ENCODE assay signal across 1 cellular context in genomic region chr1:227774051-227774720, GRCh38.
TF ChIP-seq lines count a peak whose summit lies in the region.

No MANE protein-coding gene starts in this region.

TF ChIP-seq in K562, 482 proteins besides CTCF, POLR2A, EP300 and RAD21:
- TF ChIP-seq TEAD1 (CRISPR knock-in tag; IDR thresholded peaks at IDR 0.05) (no peak), CEBPG (CRISPR knock-in tag; IDR thresholded peaks at IDR 0.05) (0 out of 2 replicates have a peak, but pooled peaks have one; percentile 20), CEBPG (tag; conservative IDR thresholded peaks at IDR 0.05 in 1 of 2, IDR thresholded peaks at IDR 0.05 in 1 of 2) (no peak), POLR2G (IDR thresholded peaks at IDR 0.05; ENCODE audit: low read depth, low read length) (0 out of 2 replicates have a peak, but pooled peaks have one; percentile 27), DACH1 (IDR thresholded peaks at IDR 0.05; ENCODE audit: partially characterized antibody) (no peak)
TF ChIP-seq in K562: peak in this region for 2.
